Comparison of ENCODE assay signal across 8 cellular contexts in the genomic region with DNA sequence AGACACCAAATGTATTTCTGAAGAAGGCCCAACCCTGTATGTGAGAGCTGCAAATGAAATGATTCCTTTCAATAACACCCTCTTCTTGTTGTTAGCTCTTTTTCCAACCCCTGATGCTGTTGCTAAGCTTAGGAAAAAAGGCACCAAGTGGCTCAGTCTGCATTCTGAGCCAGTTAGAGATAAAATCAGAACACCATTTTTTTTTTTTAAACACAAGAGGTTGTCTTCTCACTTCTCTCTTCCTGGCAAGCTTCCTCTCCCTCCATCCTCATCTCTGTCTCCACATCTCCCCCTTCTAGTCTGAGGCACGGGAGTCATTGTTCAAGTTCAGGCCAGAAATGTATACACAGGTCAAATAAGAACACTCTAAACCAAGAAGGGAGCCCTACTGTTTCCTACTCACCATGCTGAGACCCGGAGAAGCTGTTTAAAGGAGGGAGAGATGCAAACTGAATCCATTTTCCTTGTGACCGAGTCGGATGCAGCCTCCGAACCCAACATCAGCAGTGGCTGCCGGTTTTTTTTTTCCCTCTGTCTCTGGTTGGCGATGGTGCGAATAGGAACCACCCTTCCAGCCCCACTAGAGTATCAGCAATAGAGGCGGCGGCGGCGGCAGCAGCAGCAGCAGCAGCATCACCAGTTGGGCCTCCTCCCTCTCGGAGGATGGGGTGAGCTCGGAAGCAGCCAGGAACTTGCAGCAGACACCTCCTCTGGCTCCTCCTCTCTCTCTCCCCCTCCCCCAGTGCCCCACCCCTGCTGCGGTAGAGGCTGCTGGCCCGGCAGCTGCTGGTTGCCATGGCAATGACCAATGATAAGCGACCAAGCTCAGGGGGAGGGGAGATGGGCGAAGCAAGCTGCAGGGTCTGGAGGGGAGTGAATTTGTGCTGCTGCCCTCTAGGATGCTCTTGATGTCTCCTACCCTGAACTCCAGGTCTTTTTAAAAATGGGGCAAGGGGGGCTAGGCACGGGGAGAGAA. TPM values are rescaled to one million over a fixed set of nuclear protein-coding genes. Genes with fewer than 3 reads are reported as not detected.
DNase-seq lines count a peak whose midpoint lies in the region; ATAC-seq and TF ChIP-seq lines count a peak whose summit lies in the region.

A gene (minus strand): TSS at position 676 of the 976 bp plus-strand sequence. CDS start 110,922 bp downstream, outside the sequence.

- H4K20me1 ChIP-seq in mammary epithelial cell (ENCODE audit: insufficient read depth, low read length): no peaks in the 10 kb centered on the region

- 12% methylated on average over 9 of the region's 19 CpGs for WGBS in mammary epithelial cell (ENCODE audit: low coverage, missing lambda C conversion rate)

- intact Hi-C loops in mammary epithelial cell (cut with micrococcal nuclease): no loop called here

- dilution Hi-C loops in mammary epithelial cell (cut with HindIII; ENCODE audit: low sequenced_read_pairs): no loop called here

- peak within 1 kb of the TSS; percentile 81 for H2AFZ ChIP-seq in mammary epithelial cell (ENCODE audit: low read depth, low read length)

- no peaks in the 10 kb centered on the region for H3K9me3 Mint-ChIP-seq in immature natural killer cell

- H3K9me3 ChIP-seq in WERI-Rb-1 (ENCODE audit: severe bottlenecking) (no peaks in the 10 kb centered on the region), mammary epithelial cell (replicated peaks; ENCODE audit: insufficient read depth, low read length) (no peaks in the 10 kb centered on the region)

- H3K27ac ChIP-seq in WERI-Rb-1 (no peak within 1 kb of the TSS), mammary epithelial cell (ENCODE audit: insufficient read depth, low read depth, low read length) (no peak within 1 kb of the TSS)

- TF ChIP-seq CTCF in WERI-Rb-1 (IDR thresholded peaks at IDR 0.05; ENCODE audit: low read depth, low read length): 0 out of 2 replicates have a peak, but pooled peaks have one; percentile 13
- TF ChIP-seq CTCF in mammary epithelial cell (conservative IDR thresholded peaks at IDR 0.05 in 1 of 2, IDR thresholded peaks at IDR 0.05 in 1 of 2; ENCODE audit: extremely low read depth in 1 of 2, insufficient read depth in 1 of 2, low read depth in 1 of 2, low read length in 2 of 2): no peak

- H3K4me1 Mint-ChIP-seq in immature natural killer cell: peaks cover 36 to 37% of the 10 kb centered on the region in 2 donors

- peak; percentile 61 for DNase-seq in ELR (ENCODE audit: low read depth)
- peak; percentile 87 to 88 for DNase-seq in NCI-H1930 (lab: John Stamatoyannopoulos, UW)
- DNase-seq in WERI-Rb-1: peak; percentile 96
- DNase-seq in mammary epithelial cell: peak; percentile 35
- DNase-seq in immature natural killer cell: peak; percentile 82 to 94 (median 84)
- peak; percentile 85 for DNase-seq in stimulated activated CD4-positive, alpha-beta T cell treated with anti-CD3 and anti-CD28 coated beads, Interleukin-15, amount 100 ng/mL, for 24 hours

- H3K79me2 ChIP-seq in mammary epithelial cell (ENCODE audit: insufficient read depth, low read length): no peaks in the 10 kb centered on the region

- H3K36me3 ChIP-seq in WERI-Rb-1: no peaks in the 10 kb centered on the region
- H3K36me3 ChIP-seq in mammary epithelial cell (ENCODE audit: insufficient read depth, low read length): no peaks in the 10 kb centered on the region

- no peaks in the 10 kb centered on the region for H3K4me1 ChIP-seq in mammary epithelial cell (ENCODE audit: insufficient read depth, low read length)

- in situ Hi-C loops in mammary epithelial cell (cut with MboI; ENCODE audit: low sequenced_read_pairs in 2 of 2): no loop called here

- peak within 1 kb of the TSS; percentile 85 to 99 (median 94) for H3K27ac Mint-ChIP-seq in immature natural killer cell

- peaks cover 6 to 10% (median 10%) of the 10 kb centered on the region in 3 donors for H3K27me3 Mint-ChIP-seq in immature natural killer cell (ENCODE audit: low read depth in 3 of 3)

- CTCF ChIA-PET in mammary epithelial cell (lab: Charles Lee; ENCODE audit: low non-redundant PET): no interaction called here

- H3K27me3 ChIP-seq in WERI-Rb-1 (ENCODE audit: insufficient read depth, low read depth, severe bottlenecking) (no peaks in the 10 kb centered on the region), mammary epithelial cell (ENCODE audit: insufficient read depth, low read length) (peaks cover 10% of the 10 kb centered on the region)

- ATAC-seq in HG02623 (IDR thresholded peaks at IDR 0.05; ENCODE audit: unreplicated experiment) (peak; percentile 92), HG03095 (IDR thresholded peaks at IDR 0.05; ENCODE audit: unreplicated experiment) (no peak)

- H3K9ac ChIP-seq in mammary epithelial cell (ENCODE audit: insufficient read depth, low read length): no peak within 1 kb of the TSS

- H3K4me3 ChIP-seq in WERI-Rb-1 (ENCODE audit: low read depth, low read length) (peak within 1 kb of the TSS; percentile 52), mammary epithelial cell (replicated peaks in 1 of 3; ENCODE audit: insufficient read depth in 1 of 3, low read depth in 2 of 3, low read length in 3 of 3) (no peak within 1 kb of the TSS)

- peak within 1 kb of the TSS; percentile 12 for H3K4me2 ChIP-seq in mammary epithelial cell (ENCODE audit: insufficient read depth, low read depth, low read length)

- no peaks in the 10 kb centered on the region for H3K36me3 Mint-ChIP-seq in immature natural killer cell

- peak within 1 kb of the TSS; percentile 89 to 98 (median 96) for H3K4me3 Mint-ChIP-seq in immature natural killer cell

- BruUV-seq in mammary epithelial cell (replicated peaks; lab: Mats Ljungman, UMichigan): no TSS peak

RNA-seq across cellular contexts. Expression of the gene that starts here (rescaled TPM):
- total RNA-seq in mammary epithelial cell: under 1 TPM in 1 of 2 donors, not detected in 1; 0.83 TPM
- polyA plus RNA-seq in mammary epithelial cell: 0.12 TPM
- not detected for polyA minus RNA-seq in mammary epithelial cell
- polyA plus RNA-seq in immature natural killer cell: 10 to 100 TPM in 1 of 3 donors, 1 to 10 TPM in 2; 1.5 to 18.4 (median 5.4) TPM

Comparison
In these comparisons a context has a peak if more than half of its experiments do, and no peak if none do; other contexts are left out.
1. Peak in DNase-seq and H3K4me2 ChIP-seq in mammary epithelial cell; RNA of the gene not detected or under 1 TPM.
2. DNase-seq: peak in every context shown above with its lines; median percentile 96 in WERI-Rb-1; 88 in NCI-H1930; 85 in stimulated activated CD4-positive, alpha-beta T cell treated with anti-CD3 and anti-CD28 coated beads, Interleukin-15, amount 100 ng/mL, for 24 hours; 84 in immature natural killer cell; 61 in ELR; 35 in mammary epithelial cell.